In genomic region chr2:182866095-182866460, GRCh38 we compare ENCODE assay signal across 8 cellular contexts. TPM values are rescaled to one million over a fixed set of nuclear protein-coding genes. Genes with fewer than 3 reads are reported as not detected.
DNase-seq lines count a peak whose midpoint lies in the region; ATAC-seq, FAIRE-seq and TF ChIP-seq lines count a peak whose summit lies in the region.

No MANE protein-coding gene starts in this region.

- H3K27me3 Mint-ChIP-seq in activated CD4-positive, alpha-beta T cell treated with anti-CD3 and anti-CD28 coated beads, Interleukin-2, amount 10 ng/mL, durations not matched to agents 7 days and 5 days = peaks cover 67% of the 10 kb centered on the region

- H3K4me1 Mint-ChIP-seq in activated CD4-positive, alpha-beta T cell treated with anti-CD3 and anti-CD28 coated beads, Interleukin-2, amount 10 ng/mL, durations not matched to agents 7 days and 5 days = peaks cover 22% of the 10 kb centered on the region

- ATAC-seq in HepG2 (peak; percentile 45), HG03280 (IDR thresholded peaks at IDR 0.05; ENCODE audit: unreplicated experiment) (no peak)

- TF ChIP-seq EP300 in HepG2 (IDR thresholded peaks at IDR 0.05; ENCODE audit: low read depth in 2 of 2, low read length in 2 of 2) (no peak), HepG2 (CRISPR knock-in tag; IDR thresholded peaks at IDR 0.05; ENCODE audit: borderline replicate concordance) (no peak)

- H3K27me3 ChIP-seq in brain microvascular endothelial cell (replicated peaks) (no peaks in the 10 kb centered on the region), HepG2 (ENCODE audit: control insufficient read depth in 1 of 2, insufficient read depth in 2 of 2, low read length in 2 of 2) (peaks cover 3 to 20% of the 10 kb centered on the region in 2 experiments; a peak in 2 of 5 replicates), tibial artery (no peaks in the 10 kb centered on the region)

- no TSS peak for BruUV-seq in HepG2 (replicated peaks; lab: Mats Ljungman, UMichigan)

- H3K9ac ChIP-seq in HepG2 (ENCODE audit: insufficient read depth, low read depth, low read length) = no peak overlapping the region

- TF ChIP-seq CTCF in brain microvascular endothelial cell (IDR thresholded peaks at IDR 0.05; ENCODE audit: low read depth, low read length, missing control alignments) (no peak), HepG2 (CRISPR knock-in tag; IDR thresholded peaks at IDR 0.05) (no peak), tibial artery (IDR thresholded peaks at IDR 0.05) (no peak)

- H3K9me3 ChIP-seq in HepG2 (ENCODE audit: low read length) (no peaks in the 10 kb centered on the region), tibial artery (no peaks in the 10 kb centered on the region)

- no peak for TF ChIP-seq POLR2A in HepG2 (IDR thresholded peaks at IDR 0.05; ENCODE audit: insufficient read depth in 1 of 2, low read depth in 2 of 2, low read length in 2 of 2)

- H3K27ac ChIP-seq in brain microvascular endothelial cell (no peak overlapping the region), HepG2 (ENCODE audit: extremely low read length, insufficient read depth, low read length) (no peak overlapping the region), tibial artery (peak overlapping the region; percentile 84 to 85)

- H3K36me3 Mint-ChIP-seq in activated CD4-positive, alpha-beta T cell treated with anti-CD3 and anti-CD28 coated beads, Interleukin-2, amount 10 ng/mL, durations not matched to agents 7 days and 5 days (ENCODE audit: low read depth) = peaks cover 3% of the 10 kb centered on the region

- peak overlapping the region; percentile 47 for H3K4me3 ChIP-seq in brain microvascular endothelial cell (ENCODE audit: low read depth, low read length)
- peak overlapping the region; percentile 42 to 68 (median 60) for H3K4me3 ChIP-seq in HepG2 (replicated peaks in 1 of 3; ENCODE audit: insufficient read depth in 1 of 3, low read depth in 2 of 3, low read length in 3 of 3)
- peak overlapping the region; percentile 60 to 63 for H3K4me3 ChIP-seq in tibial artery

- CTCF ChIA-PET in activated CD4-positive, alpha-beta T cell treated with anti-CD3 and anti-CD28 coated beads, Interleukin-2, amount 10 ng/mL, durations not matched to agents 7 days and 5 days (lab: Charles Lee) = no interaction called here
- CTCF ChIA-PET in HepG2 (lab: Yijun Ruan, JAX; ENCODE audit: low intra/inter-chr PET ratio, low total read pairs) = no interaction called here

- H2AFZ ChIP-seq in HepG2 (ENCODE audit: low read length) = no peak overlapping the region

- H3K27ac Mint-ChIP-seq in activated CD4-positive, alpha-beta T cell treated with anti-CD3 and anti-CD28 coated beads, Interleukin-2, amount 10 ng/mL, durations not matched to agents 7 days and 5 days = no peak overlapping the region

- intact Hi-C loops in HepG2 (cut with micrococcal nuclease; ENCODE audit: unreplicated experiment) = loop anchor here (5.0 kb wide), 1 partner anchor 46 kb away; no protein-coding TSS in a partner anchor
- intact Hi-C loops in tibial artery (cut with DNase I; ENCODE audit: low total_unique reads) = no loop called here

- H3K4me3 Mint-ChIP-seq in activated CD4-positive, alpha-beta T cell treated with anti-CD3 and anti-CD28 coated beads, Interleukin-2, amount 10 ng/mL, durations not matched to agents 7 days and 5 days = peak overlapping the region; percentile 31

- WGBS in HepG2 (ENCODE audit: low lambda C conversion rate) = 58% methylated on average over 12 of the region's 19 CpGs

- FAIRE-seq in HepG2 (lab: Jason Lieb, UNC) = no peak

- H3K4me2 ChIP-seq in HepG2 (ENCODE audit: low read depth, low read length) = peak overlapping the region; percentile 76

- H3K9me3 Mint-ChIP-seq in activated CD4-positive, alpha-beta T cell treated with anti-CD3 and anti-CD28 coated beads, Interleukin-2, amount 10 ng/mL, durations not matched to agents 7 days and 5 days = no peaks in the 10 kb centered on the region

- H3K36me3 ChIP-seq in brain microvascular endothelial cell (replicated peaks) (no peaks in the 10 kb centered on the region), HepG2 (replicated peaks in 1 of 2; ENCODE audit: control insufficient read depth in 1 of 2, insufficient read depth in 2 of 2, low read length in 2 of 2) (no peaks in the 10 kb centered on the region), tibial artery (no peaks in the 10 kb centered on the region)

- no peaks in the 10 kb centered on the region for H3K79me2 ChIP-seq in HepG2 (ENCODE audit: insufficient read depth, low read length)

- in situ Hi-C loops in brain microvascular endothelial cell (cut with HindIII; ENCODE audit: low pct_ligation_motif_present, low sequenced_read_pairs) = no loop called here
- in situ Hi-C loops in HepG2 (cut with HindIII; ENCODE audit: extremely low pct_ligation_motif_present, low pct_unique_long_range_greater_than_20kb) = no loop called here

- H3K4me1 ChIP-seq in HepG2 (ENCODE audit: insufficient read depth, low read length) = peaks cover 34% of the 10 kb centered on the region
- H3K4me1 ChIP-seq in tibial artery = peaks cover 0 to 47% (median 24%) of the 10 kb centered on the region in 4 donors

- POLR2A ChIA-PET in activated CD4-positive, alpha-beta T cell treated with anti-CD3 and anti-CD28 coated beads, Interleukin-2, amount 10 ng/mL, durations not matched to agents 7 days and 5 days (lab: Charles Lee) = no interaction called here
- POLR2A ChIA-PET in HepG2 (lab: Yijun Ruan, JAX) = no interaction called here

- DNase-seq in activated CD4-positive, alpha-beta T cell treated with anti-CD3 and anti-CD28 coated beads, Interleukin-2, amount 10 ng/mL, durations not matched to agents 7 days and 5 days = no peak
- no peak for DNase-seq in activated CD4-positive, alpha-beta T cell treated with anti-CD3 and anti-CD28 coated beads, Interleukin-2, amount 50 U/mL, for 4 hours
- DNase-seq in brain microvascular endothelial cell (no peak), HepG2 (ENCODE audit: low spot score) (no peak), tibial artery (peak; percentile 36 to 70), NCI-H1436 (lab: John Stamatoyannopoulos, UW) (no peak), KG1 (lab: John Stamatoyannopoulos, UW) (no peak)

- H4K20me1 ChIP-seq in HepG2 (ENCODE audit: insufficient read depth, low read length) = no peaks in the 10 kb centered on the region

- no peak for TF ChIP-seq RAD21 in HepG2 (CRISPR knock-in tag; IDR thresholded peaks at IDR 0.05)

TF ChIP-seq in HepG2, 621 proteins besides CTCF, POLR2A, EP300 and RAD21 (continues in another document):
- no peak for TF ChIP-seq SMAD9 (CRISPR knock-in tag; IDR thresholded peaks at IDR 0.05)
- TF ChIP-seq UBTF (CRISPR knock-in tag; IDR thresholded peaks at IDR 0.05) = no peak
- TF ChIP-seq RBM39 (IDR thresholded peaks at IDR 0.05; ENCODE audit: low read depth, low read length, poor library complexity, severe bottlenecking) = no peak
- no peak for TF ChIP-seq XBP1 (CRISPR knock-in tag; IDR thresholded peaks at IDR 0.05)
- TF ChIP-seq ZNF660 (CRISPR knock-in tag; IDR thresholded peaks at IDR 0.05; ENCODE audit: borderline replicate concordance, low read depth) = no peak
- TF ChIP-seq ZNF3 (CRISPR knock-in tag; IDR thresholded peaks at IDR 0.05) = no peak
- TF ChIP-seq GATA4 (IDR thresholded peaks at IDR 0.05; ENCODE audit: borderline replicate concordance, low read depth) = no peak

RNA-seq across cellular contexts. Expression of gene FRZB, which starts 0.4 kb away (rescaled TPM):
- total RNA-seq in activated CD4-positive, alpha-beta T cell treated with anti-CD3 and anti-CD28 coated beads, Interleukin-2, amount 10 ng/mL, durations not matched to agents 7 days and 5 days = not detected
- 0.04 TPM in 1 of 2 replicates, not detected in the other for total RNA-seq in HepG2 (2016; rRNA removed; fragmentation: Illumina TruSeq; extraction: Trizol)
- total RNA-seq in HepG2 (2016; cell fraction: cytosol; rRNA removed; fragmentation: Illumina TruSeq; extraction: Trizol; ENCODE audit: low read depth) = not detected in 2 replicates
- total RNA-seq in HepG2 (2016; cell fraction: insoluble cytoplasmic fraction; rRNA removed; fragmentation: Illumina TruSeq; extraction: Trizol) = 0.04 TPM in 1 of 2 replicates, not detected in the other
- 0.03 TPM in 1 of 2 replicates, not detected in the other for total RNA-seq in HepG2 (2016; cell fraction: membrane; rRNA removed; fragmentation: Illumina TruSeq; extraction: Trizol)
- total RNA-seq in HepG2 (2016; cell fraction: nucleus; rRNA removed; fragmentation: Illumina TruSeq; extraction: Trizol) = 0.16 and 0.25 TPM in 2 replicates
- 0.86 and 1.2 TPM in 2 replicates for polyA plus RNA-seq in HepG2 (2011; rRNA removed)
- polyA plus RNA-seq in HepG2 (2011; cell fraction: cytosol; rRNA removed) = 0.67 and 0.68 TPM in 2 replicates
- 0.74 and 0.85 TPM in 2 replicates for polyA plus RNA-seq in HepG2 (2011; cell fraction: nucleus; rRNA removed)
- 1.0 and 1.8 TPM in 2 replicates for polyA plus RNA-seq in HepG2 (2012)
- polyA plus RNA-seq in HepG2 (2016; cell fraction: cytosol; fragmentation: Illumina TruSeq; extraction: Trizol; ENCODE audit: low read depth) = 0.03 and 0.09 TPM in 2 replicates
- polyA plus RNA-seq in HepG2 (2016; cell fraction: insoluble cytoplasmic fraction; fragmentation: Illumina TruSeq; extraction: Trizol; ENCODE audit: low read depth) = 0.07 and 0.08 TPM in 2 replicates
- not detected in 2 replicates for polyA plus RNA-seq in HepG2 (2016; cell fraction: membrane; fragmentation: Illumina TruSeq; extraction: Trizol; ENCODE audit: low read depth)
- 0.14 and 0.28 TPM in 2 replicates for polyA plus RNA-seq in HepG2 (2016; cell fraction: nucleus; fragmentation: Illumina TruSeq; extraction: Trizol; ENCODE audit: insufficient read depth, low read depth)
- polyA minus RNA-seq in HepG2 (2011; rRNA and poly(A)+ RNA removed; ENCODE audit: low replicate concordance) = 1.2 TPM in 1 of 2 replicates, not detected in the other
- 0.53 and 0.69 TPM in 2 replicates for polyA minus RNA-seq in HepG2 (2011; cell fraction: cytosol; rRNA and poly(A)+ RNA removed)
- 1.4 and 1.6 TPM in 2 replicates for polyA minus RNA-seq in HepG2 (2011; cell fraction: nucleus; rRNA and poly(A)+ RNA removed)

Comparison
In these comparisons a context has a peak if more than half of its experiments do, and no peak if none do; other contexts are left out.
1. DNase-seq: peak in tibial artery (2 of 2); none in activated CD4-positive, alpha-beta T cell treated with anti-CD3 and anti-CD28 coated beads, Interleukin-2, amount 10 ng/mL, durations not matched to agents 7 days and 5 days (single experiment), activated CD4-positive, alpha-beta T cell treated with anti-CD3 and anti-CD28 coated beads, Interleukin-2, amount 50 U/mL, for 4 hours (0 of 2), brain microvascular endothelial cell (single experiment), HepG2 (single experiment), NCI-H1436 (single experiment) and KG1 (single experiment).
2. H3K27ac ChIP-seq: peak in tibial artery (2 of 2); none in brain microvascular endothelial cell (single experiment) and HepG2 (single experiment).
3. Peak in every context shown above with its lines, with median percentiles within 50 percentile points of each other: H3K4me3 ChIP-seq.